Comparison of ENCODE assay signal across 8 cellular contexts in genomic region chr10:35090162-35090954, GRCh38.
DNase-seq lines count a peak whose midpoint lies in the region; ATAC-seq, FAIRE-seq and TF ChIP-seq lines count a peak whose summit lies in the region.

TSS of gene CUL2 (minus strand) at chr10:35090341. CDS start at chr10:35071317, 19,024 bp downstream.

- peak within 1 kb of the TSS; percentile 95 for H3K9ac ChIP-seq in OCI-LY1 (ENCODE audit: low read length)

- H3K4me2 ChIP-seq in OCI-LY1 (ENCODE audit: low read length) = peak within 1 kb of the TSS; percentile 89

- H4K20me1 ChIP-seq in OCI-LY1 (ENCODE audit: insufficient read depth, low read length) = no peaks in the 10 kb centered on the region

- 0 out of 2 replicates have a peak, but pooled peaks cover 3% of the 10 kb centered on the region for H3K9me3 ChIP-seq in OCI-LY1 (ENCODE audit: low read length)

- peak within 1 kb of the TSS; percentile 79 for H3K4me3 ChIP-seq in OCI-LY1 (ENCODE audit: low read depth, low read length, poor library complexity, severe bottlenecking)

- H3K27me3 ChIP-seq in OCI-LY1 (ENCODE audit: insufficient read depth, low read length) = no peaks in the 10 kb centered on the region

- peaks cover 19% of the 10 kb centered on the region for H3K4me1 ChIP-seq in OCI-LY1 (ENCODE audit: insufficient read depth, low read length, severe bottlenecking)

- ATAC-seq in GM21526 (IDR thresholded peaks at IDR 0.05; ENCODE audit: low FRiP score, unreplicated experiment) = peak; percentile 95

- DNase-seq in D721Med (ENCODE audit: insufficient read length, low spot score) (peak; percentile 77), HuH-7 (ENCODE audit: low spot score) (peak; percentile 90), activated T-cell treated with anti-CD3 and anti-CD28 coated beads for 1 hour (ENCODE audit: low read depth) (peak; percentile 87), epidermal melanocyte (ENCODE audit: insufficient read length, low spot score) (peak; percentile 84), middle frontal gyrus (ENCODE audit: extremely low spot score, low spot score) (peak; percentile 85)
- DNase-seq in stimulated activated CD8-positive, alpha-beta memory T cell treated with anti-CD3 and anti-CD28 coated beads, Interleukin-2, amount 100 ng/mL, for 1 hour (ENCODE audit: low read depth in 2 of 2) = peak; percentile 78 to 85

- no peak for FAIRE-seq in D721Med (lab: Jason Lieb, UNC)

- no peaks in the 10 kb centered on the region for H3K36me3 ChIP-seq in OCI-LY1 (ENCODE audit: insufficient read depth, low read length)

- H2AFZ ChIP-seq in OCI-LY1 (ENCODE audit: low read length) = peak within 1 kb of the TSS; percentile 87

- TF ChIP-seq CTCF in D721Med (IDR thresholded peaks at IDR 0.05; ENCODE audit: insufficient read depth, missing control alignments) (no peak), OCI-LY1 (IDR thresholded peaks at IDR 0.05; ENCODE audit: low read length) (no peak)

- H3K27ac ChIP-seq in OCI-LY1 (ENCODE audit: low read depth, low read length, poor library complexity, severe bottlenecking) = peak within 1 kb of the TSS; percentile 68

- peaks cover 40% of the 10 kb centered on the region for H3K79me2 ChIP-seq in OCI-LY1 (ENCODE audit: insufficient read depth, low read length)

- H3F3A ChIP-seq in OCI-LY1 (ENCODE audit: insufficient read depth, low read length) = no peaks in the 10 kb centered on the region

- H3K9me2 ChIP-seq in OCI-LY1 (ENCODE audit: low read depth, low read length) = no peaks in the 10 kb centered on the region

Comparison
In these comparisons a context has a peak if more than half of its experiments do, and no peak if none do; other contexts are left out.
1. Peak in every context shown above with its lines: DNase-seq, ATAC-seq, H3K4me3 ChIP-seq and H3K27ac ChIP-seq.